Comparison of ENCODE assay signal across 8 cellular contexts in genomic region chr5:69491838-69492390, GRCh38. TPM values are rescaled to one million over a fixed set of nuclear protein-coding genes. Genes with fewer than 3 reads are reported as not detected.
DNase-seq lines count a peak whose midpoint lies in the region; ATAC-seq and TF ChIP-seq lines count a peak whose summit lies in the region.

No MANE protein-coding gene starts in this region.

- no peaks in the 10 kb centered on the region for H3K79me1 ChIP-seq in IMR-90 (ENCODE audit: low read depth in 1 of 2, low read length in 2 of 2)

- H3K23ac ChIP-seq in IMR-90 (ENCODE audit: low read depth, low read length), result no peak overlapping the region; the same call in 1 of the 2 replicates

- H3K4me1 ChIP-seq in IMR-90 (ENCODE audit: control insufficient read depth, insufficient read depth, low read length), result peaks cover 6% of the 10 kb centered on the region

- H2BK15ac ChIP-seq in IMR-90 (ENCODE audit: low read depth, low read length), result no peak overlapping the region

- intact Hi-C loops in IMR-90 (cut with micrococcal nuclease) (loop anchor here (10.0 kb wide), 1 partner anchor 47 kb away; no protein-coding TSS in a partner anchor), dorsolateral prefrontal cortex (cut with DNase I) (no loop called here)

- no peak overlapping the region for H4K8ac ChIP-seq in IMR-90 (ENCODE audit: low read depth in 2 of 2, low read length in 2 of 2)

- H4K20me1 ChIP-seq in IMR-90 (ENCODE audit: insufficient read depth, low read length), result no peaks in the 10 kb centered on the region

- in situ Hi-C loops in IMR-90 (cut with MboI; ENCODE audit: low sequenced_read_pairs) (no loop called here), GM13977 (cut with MboI; ENCODE audit: low pct_unique_long_range_greater_than_20kb, low sequenced_read_pairs, unreplicated experiment) (no loop called here)

- peak overlapping the region; percentile 96 for H3K4me2 ChIP-seq in IMR-90 (ENCODE audit: low read depth, low read length)

- H3K4me1 Mint-ChIP-seq in nephron, result no peaks in the 10 kb centered on the region

- DNase-seq in BJ (ENCODE audit: low read depth) (no peak), IMR-90 (no peak), dorsolateral prefrontal cortex (no peak), omental fat pad (ENCODE audit: low spot score) (no peak), GM13977 (ENCODE audit: low spot score) (no peak), kidney glomerular epithelial cell (lab: John Stamatoyannopoulos, UW) (no peak)

- no peak overlapping the region for H3K9ac ChIP-seq in IMR-90 (ENCODE audit: low read depth, low read length)

- POLR2A ChIA-PET in BJ (lab: Charles Lee) (no interaction called here), IMR-90 (lab: Charles Lee; ENCODE audit: unreplicated experiment) (no interaction called here)

- H2BK20ac ChIP-seq in IMR-90 (ENCODE audit: low read depth, low read length), result no peak overlapping the region

- dilution Hi-C loops in IMR-90 (cut with HindIII; ENCODE audit: low sequenced_read_pairs, unreplicated experiment), result no loop called here

- no peak overlapping the region for H4K91ac ChIP-seq in IMR-90 (ENCODE audit: insufficient read depth, low read depth, low read length)

- 7% methylated on average over 3 of the region's 17 CpGs; no CpG with 5 or more reads in 1 of the 2 experiments for WGBS in IMR-90 (ENCODE audit: extremely low coverage in 2 of 2, insufficient read length in 1 of 2), 2 experiments

- no peak overlapping the region for H3K56ac ChIP-seq in IMR-90 (ENCODE audit: extremely low read depth, insufficient read depth, low read length)

- H3K36me3 ChIP-seq in BJ (ENCODE audit: control insufficient read depth, insufficient read depth, low read length) (no peaks in the 10 kb centered on the region), IMR-90 (ENCODE audit: control insufficient read depth, insufficient read depth, low read length) (no peaks in the 10 kb centered on the region)

- no peak overlapping the region for H2BK120ac ChIP-seq in IMR-90 (ENCODE audit: low read depth, low read length)

- H3K4me3 Mint-ChIP-seq in nephron, result peak overlapping the region; percentile 86 to 87 (median 87)

- H3K27me3 ChIP-seq in BJ (ENCODE audit: control insufficient read depth, insufficient read depth, low read length) (peaks cover 27% of the 10 kb centered on the region), IMR-90 (ENCODE audit: control insufficient read depth, insufficient read depth, low read length) (peaks cover 50% of the 10 kb centered on the region), dorsolateral prefrontal cortex (peaks cover 0 to 51% (median 26%) of the 10 kb centered on the region in 45 donors)

- H3K14ac ChIP-seq in IMR-90 (replicated peaks; ENCODE audit: low read depth, low read length), result no peak overlapping the region

- no peaks in the 10 kb centered on the region for H3K9me3 Mint-ChIP-seq in nephron

- ATAC-seq in IMR-90 (ENCODE audit: low read depth), result no peak
- no peak for ATAC-seq in omental fat pad (ENCODE audit: low FRiP score)
- ATAC-seq in HG03520 (IDR thresholded peaks at IDR 0.05; ENCODE audit: unreplicated experiment), result no peak

- TF ChIP-seq CTCF in BJ (IDR thresholded peaks at IDR 0.05; ENCODE audit: insufficient read depth, low read depth, low read length) (no peak), IMR-90 (conservative IDR thresholded peaks at IDR 0.05; ENCODE audit: low read depth, low read length) (no peak), dorsolateral prefrontal cortex (IDR thresholded peaks at IDR 0.05 in 54 of 56, conservative IDR thresholded peaks at IDR 0.05 in 2 of 56; ENCODE audit: low read depth in 1 of 56, partially characterized antibody in 56 of 56) (no peak), nephron (IDR thresholded peaks at IDR 0.05; ENCODE audit: unreplicated experiment in 3 of 3) (no peak), omental fat pad (IDR thresholded peaks at IDR 0.05) (no peak), GM13977 (IDR thresholded peaks at IDR 0.05; ENCODE audit: extremely low read depth, insufficient read depth, missing control alignments) (no peak)

- H3K36me3 Mint-ChIP-seq in nephron (ENCODE audit: low read depth), result no peaks in the 10 kb centered on the region

- TF ChIP-seq POLR2A in IMR-90 (IDR thresholded peaks at IDR 0.05; ENCODE audit: low read depth, low read length), result no peak

- no peak overlapping the region for H4K5ac ChIP-seq in IMR-90 (ENCODE audit: low read depth, low read length)

- no peak overlapping the region for H2AK5ac ChIP-seq in IMR-90 (ENCODE audit: low read depth, low read length)

- CTCF ChIA-PET in BJ (lab: Yijun Ruan, JAX) (no interaction called here), IMR-90 (lab: Yijun Ruan, JAX) (no interaction called here)

- no peaks in the 10 kb centered on the region for H3K9me1 ChIP-seq in IMR-90 (ENCODE audit: insufficient read depth, low read length)

- H2AK9ac ChIP-seq in IMR-90 (replicated peaks; ENCODE audit: low read depth, low read length, poor library complexity), result no peak overlapping the region

- H2BK5ac ChIP-seq in IMR-90 (ENCODE audit: low read depth, low read length, poor library complexity, severe bottlenecking), result no peak overlapping the region

- no peak overlapping the region for H3K18ac ChIP-seq in IMR-90 (ENCODE audit: low read depth, low read length)

- H3K27me3 Mint-ChIP-seq in nephron (ENCODE audit: low read depth), result peaks cover 84% of the 10 kb centered on the region

- peak overlapping the region; percentile 50; the same call in 1 of the 2 replicates for H3K4me3 ChIP-seq in BJ (ENCODE audit: low read depth, low read length)
- H3K4me3 ChIP-seq in IMR-90 (ENCODE audit: insufficient read depth, low read depth, low read length), result peak overlapping the region; percentile 55
- H3K4me3 ChIP-seq in dorsolateral prefrontal cortex, result peak overlapping the region; percentile 50 to 88 (median 69)

- H2AFZ ChIP-seq in IMR-90 (replicated peaks; ENCODE audit: low read length, poor library complexity), result peak overlapping the region; percentile 94

- BruUV-seq in IMR-90 (replicated peaks; lab: Mats Ljungman, UMichigan), result no TSS peak

- peak overlapping the region in 1 of 3 experiments; percentile 90 for H3K27ac Mint-ChIP-seq in nephron

- no peak for TF ChIP-seq RAD21 in IMR-90 (IDR thresholded peaks at IDR 0.05; ENCODE audit: low read length)

- H3K4ac ChIP-seq in IMR-90 (ENCODE audit: low read depth, low read length), result no peak overlapping the region

- H3K9me3 ChIP-seq in IMR-90 (ENCODE audit: control insufficient read depth, insufficient read depth, low read length), result no peaks in the 10 kb centered on the region

- H3K27ac ChIP-seq in IMR-90 (ENCODE audit: insufficient read depth, low read length), result no peak overlapping the region
- peak overlapping the region in 18 of 59 donors; percentile 9 to 75 (median 42) for H3K27ac ChIP-seq in dorsolateral prefrontal cortex

TF ChIP-seq in IMR-90, 13 proteins besides CTCF, POLR2A, EP300 and RAD21:
- TF ChIP-seq BHLHE40 (IDR thresholded peaks at IDR 0.05; ENCODE audit: low read depth, low read length) (no peak), USF2 (IDR thresholded peaks at IDR 0.05; ENCODE audit: low read depth, low read length) (no peak), RCOR1 (IDR thresholded peaks at IDR 0.05; ENCODE audit: insufficient replicate concordance, low read length) (no peak), NFE2L2 (IDR thresholded peaks at IDR 0.05; ENCODE audit: low read depth, low read length) (no peak), CEBPB (IDR thresholded peaks at IDR 0.05; ENCODE audit: low read depth, low read length) (no peak), RFX5 (IDR thresholded peaks at IDR 0.05; ENCODE audit: low read depth, low read length) (no peak), CHD1 (IDR thresholded peaks at IDR 0.05; ENCODE audit: low read depth, low read length) (no peak), MXI1 (IDR thresholded peaks at IDR 0.05; ENCODE audit: borderline replicate concordance, low read depth, low read length) (no peak), MAZ (IDR thresholded peaks at IDR 0.05; ENCODE audit: borderline replicate concordance, low read depth, low read length) (no peak)
TF ChIP-seq in IMR-90: peak in this region for 0.

RNA-seq across cellular contexts. Expression of gene OCLN, which starts 0.7 kb away (rescaled TPM):
- polyA plus RNA-seq in BJ (2011; rRNA removed), result 0.25 and 0.71 TPM in 2 replicates
- polyA minus RNA-seq in BJ (2011; rRNA and poly(A)+ RNA removed), result 0.26 and 1.1 TPM in 2 replicates
- total RNA-seq in IMR-90 (2012; rRNA removed), result 0.72 and 0.83 TPM in 2 replicates
- polyA plus RNA-seq in IMR-90 (2012; rRNA removed), result 0.82 and 0.99 TPM in 2 replicates
- polyA plus RNA-seq in IMR-90 (2012; cell fraction: cytosol; rRNA removed), result 0.07 and 0.15 TPM in 2 replicates
- polyA plus RNA-seq in IMR-90 (2012; cell fraction: nucleus; rRNA removed; ENCODE audit: low replicate concordance), result 0.16 and 2.6 TPM in 2 replicates
- 10 to 100 TPM in 43 of 120 experiments, 1 to 10 TPM in 77; 2.5 to 22.1 (median 9.0) TPM for total RNA-seq in dorsolateral prefrontal cortex
- 10 to 100 TPM in 1 of 4 donors, 1 to 10 TPM in 3; 2.2 to 10.6 (median 6.2) TPM for total RNA-seq in omental fat pad
